Comparison of ENCODE assay signal across 9 cellular contexts in genomic region chr1:17119744-17120482, GRCh38. TPM values are rescaled to one million over a fixed set of nuclear protein-coding genes. Genes with fewer than 3 reads are reported as not detected.
DNase-seq lines count a peak whose midpoint lies in the region; ATAC-seq and TF ChIP-seq lines count a peak whose summit lies in the region.
"Had no signal": no experiment of that assay in that cellular context is flagged by ENCODE, and none has a peak within 500 bp of the region (broad histone marks: within the 10 kb centered on the region; RNA-seq: fewer than 3 reads in every experiment).

No MANE protein-coding gene starts in this region.

- H3K27ac Mint-ChIP-seq in activated naive CD4-positive, alpha-beta T cell treated with anti-CD3 and anti-CD28 coated beads for 36 hours, result no peak overlapping the region
- H3K27ac Mint-ChIP-seq: CD4-positive, CD25-positive, alpha-beta regulatory T cell had no signal

- intact Hi-C loops in activated naive CD4-positive, alpha-beta T cell treated with anti-CD3 and anti-CD28 coated beads for 36 hours (cut with micrococcal nuclease), result no loop called here

- ATAC-seq in thoracic aorta (ENCODE audit: insufficient number of reproducible peaks, low FRiP score, low read depth), result no peak

- no peaks in the 10 kb centered on the region for H3K9me3 Mint-ChIP-seq in activated naive CD4-positive, alpha-beta T cell treated with anti-CD3 and anti-CD28 coated beads for 36 hours
- H3K9me3 Mint-ChIP-seq: CD4-positive, CD25-positive, alpha-beta regulatory T cell had no signal

- H3K4me3 ChIP-seq in SK-N-MC, result peak overlapping the region; percentile 76
- H3K4me3 ChIP-seq in thoracic aorta, result peak overlapping the region; percentile 66

- H3K36me3 Mint-ChIP-seq in activated naive CD4-positive, alpha-beta T cell treated with anti-CD3 and anti-CD28 coated beads for 36 hours (ENCODE audit: low read depth), result no peaks in the 10 kb centered on the region
- H3K36me3 Mint-ChIP-seq: CD4-positive, CD25-positive, alpha-beta regulatory T cell had no signal

- peaks cover 5% of the 10 kb centered on the region for H3K27me3 ChIP-seq in thoracic aorta (replicated peaks; ENCODE audit: insufficient read depth)

- H3K27ac ChIP-seq in SK-N-MC (no peak overlapping the region), thoracic aorta (no peak overlapping the region)

- no peak overlapping the region for H3K9ac ChIP-seq in SK-N-MC (ENCODE audit: insufficient read length)

- no peak for DNase-seq in activated naive CD4-positive, alpha-beta T cell treated with anti-CD3 and anti-CD28 coated beads for 36 hours
- DNase-seq in activated naive CD4-positive, alpha-beta T cell treated with Interleukin-2 at 50 U/mL for 16 hours, result no peak
- DNase-seq in SK-N-MC (ENCODE audit: low read depth, low spot score) (no peak), iPS-NIHi11 (ENCODE audit: low spot score) (peak; percentile 54), thoracic aorta (ENCODE audit: low spot score) (no peak), H4 (ENCODE audit: low spot score) (no peak), NCI-H2107 (lab: John Stamatoyannopoulos, UW) (no peak), ureter (ENCODE audit: low spot score) (no peak)

- TF ChIP-seq CTCF in thoracic aorta (IDR thresholded peaks at IDR 0.05), result no peak

- peaks cover 43% of the 10 kb centered on the region for H3K27me3 Mint-ChIP-seq in activated naive CD4-positive, alpha-beta T cell treated with anti-CD3 and anti-CD28 coated beads for 36 hours (ENCODE audit: low read depth)

- peaks cover 11 to 14% of the 10 kb centered on the region in 2 donors for H3K4me1 ChIP-seq in thoracic aorta (ENCODE audit: control insufficient read depth in 1 of 2, low read depth in 2 of 2)

- CTCF ChIA-PET in activated naive CD4-positive, alpha-beta T cell treated with anti-CD3 and anti-CD28 coated beads for 36 hours (lab: Charles Lee), result interaction anchor here (1.0 to 2.5 kb wide), 2 partner anchors 10 to 117 kb away, joined by 3 to 15 read pairs; no protein-coding TSS in a partner anchor

- peak overlapping the region; percentile 24 for H3K4me3 Mint-ChIP-seq in activated naive CD4-positive, alpha-beta T cell treated with anti-CD3 and anti-CD28 coated beads for 36 hours

- H3K9me3 ChIP-seq in SK-N-MC (ENCODE audit: low read depth, low read length) (no peaks in the 10 kb centered on the region), thoracic aorta (no peaks in the 10 kb centered on the region)

- no peaks in the 10 kb centered on the region for H3K36me3 ChIP-seq in SK-N-MC (ENCODE audit: insufficient read depth, low read length)
- H3K36me3 ChIP-seq in thoracic aorta, result no peaks in the 10 kb centered on the region

- H3K4me1 Mint-ChIP-seq in activated naive CD4-positive, alpha-beta T cell treated with anti-CD3 and anti-CD28 coated beads for 36 hours (ENCODE audit: low read depth), result peaks cover 10% of the 10 kb centered on the region

RNA-seq across cellular contexts. Expression of gene PADI2, which starts 0.7 kb away (rescaled TPM):
- not detected for total RNA-seq in activated naive CD4-positive, alpha-beta T cell treated with anti-CD3 and anti-CD28 coated beads for 36 hours
- total RNA-seq in thoracic aorta, result 1 to 10 TPM in 1 of 2 donors, under 1 TPM in 1; 0.27 to 2.3 TPM
- 0.08 and 0.12 TPM in 2 replicates for total RNA-seq in H4 (2014; rRNA removed; shearing (Covaris generic))
- 1.8 TPM for total RNA-seq in ureter
- total RNA-seq: CD4-positive, CD25-positive, alpha-beta regulatory T cell had no signal
